Comparison of ENCODE assay signal across 21 cellular contexts in genomic region chr9:114008667-114009410, GRCh38.
DNase-seq lines count a peak whose midpoint lies in the region; ATAC-seq and TF ChIP-seq lines count a peak whose summit lies in the region.
"Had no signal": no experiment of that assay in that cellular context is flagged by ENCODE, and none has a peak within 500 bp of the region (broad histone marks: within the 10 kb centered on the region; RNA-seq: fewer than 3 reads in every experiment).

No MANE protein-coding gene starts in this region.

- H3K27ac ChIP-seq in coronary artery (no peak overlapping the region), ovary (no peak overlapping the region)
- H3K27ac ChIP-seq: ascending aorta, colonic mucosa, PC-9, psoas muscle had no signal

- H3K4me3 Mint-ChIP-seq in natural killer cell (no peak overlapping the region), HFFc6 (no peak overlapping the region)
- no peak overlapping the region for H3K4me3 Mint-ChIP-seq in natural killer cell treated with Interleukin-12 subunit alpha and Interleukin-12 subunit beta and Interleukin-15 and Interleukin-18, amount 100 ng/mL, for 72 hours
- H3K4me3 Mint-ChIP-seq in activated T-helper 17 cell treated with anti-CD3 and anti-CD28 coated beads, Interleukin-2, amount 50 U/mL, for 72 hours = no peak overlapping the region
- H3K4me3 Mint-ChIP-seq: CD8-positive, alpha-beta memory T cell; naive thymus-derived CD8-positive, alpha-beta T cell had no signal

- H3K27me3 Mint-ChIP-seq in natural killer cell (ENCODE audit: low read depth in 2 of 2) (no peaks in the 10 kb centered on the region), HFFc6 (ENCODE audit: insufficient read depth) (peaks cover 5% of the 10 kb centered on the region)
- no peaks in the 10 kb centered on the region for H3K27me3 Mint-ChIP-seq in natural killer cell treated with Interleukin-12 subunit alpha and Interleukin-12 subunit beta and Interleukin-15 and Interleukin-18, amount 100 ng/mL, for 72 hours
- no peaks in the 10 kb centered on the region for H3K27me3 Mint-ChIP-seq in activated T-helper 17 cell treated with anti-CD3 and anti-CD28 coated beads, Interleukin-2, amount 50 U/mL, for 72 hours
- H3K27me3 Mint-ChIP-seq: naive thymus-derived CD8-positive, alpha-beta T cell had no signal

- H3K4me3 ChIP-seq in coronary artery (no peak overlapping the region), ovary (no peak overlapping the region), mucosa of descending colon (no peak overlapping the region)
- H3K4me3 ChIP-seq: ascending aorta, colonic mucosa, PC-9, psoas muscle had no signal

- H3K27me3 ChIP-seq in ovary = no peaks in the 10 kb centered on the region
- H3K27me3 ChIP-seq: ascending aorta, colonic mucosa had no signal

- H3K9me3 Mint-ChIP-seq in natural killer cell (no peaks in the 10 kb centered on the region), HFFc6 (no peaks in the 10 kb centered on the region)
- H3K9me3 Mint-ChIP-seq in natural killer cell treated with Interleukin-12 subunit alpha and Interleukin-12 subunit beta and Interleukin-15 and Interleukin-18, amount 100 ng/mL, for 72 hours = no peaks in the 10 kb centered on the region
- H3K9me3 Mint-ChIP-seq in activated T-helper 17 cell treated with anti-CD3 and anti-CD28 coated beads, Interleukin-2, amount 50 U/mL, for 72 hours = no peaks in the 10 kb centered on the region

- DNase-seq in natural killer cell (peak; percentile 7), coronary artery (ENCODE audit: low spot score) (peak; percentile 53), ovary (peak in 4 of 5 donors; percentile 4 to 26 (median 6)), mucosa of descending colon (no peak), HFFc6 (no peak), DMS53 treated with DMSO at 0.1 percent for 48 hours (lab: John Stamatoyannopoulos, UW; ENCODE audit: unreplicated experiment) (no peak)
- DNase-seq in natural killer cell treated with Interleukin-12 subunit alpha and Interleukin-12 subunit beta and Interleukin-15 and Interleukin-18, amount 100 ng/mL, for 72 hours (ENCODE audit: low spot score) = no peak
- DNase-seq: activated naive CD4-positive, alpha-beta T cell treated with Interleukin-2 at 50 U/mL for 16 hours; colonic mucosa; DND-41; foreskin fibroblast; HCEC 1CT; hippocampal formation; MM.1S; NCI-H82; PC-9; psoas muscle had no signal

- H3K9me3 ChIP-seq in ovary = no peaks in the 10 kb centered on the region
- H3K9me3 ChIP-seq in mucosa of descending colon = no peaks in the 10 kb centered on the region
- H3K9me3 ChIP-seq: ascending aorta, colonic mucosa, psoas muscle had no signal

- H3K27ac Mint-ChIP-seq in natural killer cell (no peak overlapping the region), HFFc6 (no peak overlapping the region)
- H3K27ac Mint-ChIP-seq in natural killer cell treated with Interleukin-12 subunit alpha and Interleukin-12 subunit beta and Interleukin-15 and Interleukin-18, amount 100 ng/mL, for 72 hours = no peak overlapping the region
- no peak overlapping the region for H3K27ac Mint-ChIP-seq in activated T-helper 17 cell treated with anti-CD3 and anti-CD28 coated beads, Interleukin-2, amount 50 U/mL, for 72 hours
- H3K27ac Mint-ChIP-seq: CD8-positive, alpha-beta memory T cell; naive thymus-derived CD8-positive, alpha-beta T cell had no signal

- H3K36me3 ChIP-seq in ovary (no peaks in the 10 kb centered on the region), mucosa of descending colon (ENCODE audit: low read depth) (no peaks in the 10 kb centered on the region)
- H3K36me3 ChIP-seq: colonic mucosa had no signal

- no peak for ATAC-seq in natural killer cell
- ATAC-seq in natural killer cell treated with Interleukin-12 subunit alpha and Interleukin-12 subunit beta and Interleukin-15 and Interleukin-18, amount 100 ng/mL, for 72 hours = no peak
- ATAC-seq in mucosa of descending colon = no peak
- ATAC-seq in activated T-helper 17 cell treated with anti-CD3 and anti-CD28 coated beads, Interleukin-2, amount 50 U/mL, for 72 hours (replicated peaks) = no peak
- ATAC-seq: naive thymus-derived CD8-positive, alpha-beta T cell; psoas muscle had no signal

- TF ChIP-seq EP300 in ovary (IDR thresholded peaks at IDR 0.05) = no peak

- WGBS in ovary, 3 donors = 86 to 90% (median 88%) methylated on average over 9 of the region's 9 CpGs

- H3K36me3 Mint-ChIP-seq in natural killer cell = no peaks in the 10 kb centered on the region
- peaks cover 5% of the 10 kb centered on the region for H3K36me3 Mint-ChIP-seq in natural killer cell treated with Interleukin-12 subunit alpha and Interleukin-12 subunit beta and Interleukin-15 and Interleukin-18, amount 100 ng/mL, for 72 hours
- peaks cover 31% of the 10 kb centered on the region for H3K36me3 Mint-ChIP-seq in HFFc6 (ENCODE audit: low read depth)
- no peaks in the 10 kb centered on the region for H3K36me3 Mint-ChIP-seq in activated T-helper 17 cell treated with anti-CD3 and anti-CD28 coated beads, Interleukin-2, amount 50 U/mL, for 72 hours (ENCODE audit: low read depth)

- TF ChIP-seq POLR2A in ovary (IDR thresholded peaks at IDR 0.05) = no peak

- no peak for TF ChIP-seq CTCF in natural killer cell (IDR thresholded peaks at IDR 0.05)
- TF ChIP-seq CTCF in coronary artery (IDR thresholded peaks at IDR 0.05) = no peak
- TF ChIP-seq CTCF in ovary (IDR thresholded peaks at IDR 0.05) = no peak
- TF ChIP-seq CTCF in mucosa of descending colon (IDR thresholded peaks at IDR 0.05) = no peak
- TF ChIP-seq CTCF in HFFc6 (IDR thresholded peaks at IDR 0.05) = no peak

- intact Hi-C loops in natural killer cell (cut with micrococcal nuclease) = no loop called here
- intact Hi-C loops in ovary (cut with DNase I) = no loop called here
- intact Hi-C loops in mucosa of descending colon (cut with DNase I, micrococcal nuclease) = no loop called here

- H3K4me1 Mint-ChIP-seq in natural killer cell = no peaks in the 10 kb centered on the region
- no peaks in the 10 kb centered on the region for H3K4me1 Mint-ChIP-seq in natural killer cell treated with Interleukin-12 subunit alpha and Interleukin-12 subunit beta and Interleukin-15 and Interleukin-18, amount 100 ng/mL, for 72 hours (ENCODE audit: low read depth in 2 of 2)
- H3K4me1 Mint-ChIP-seq in HFFc6 (ENCODE audit: low read depth) = no peaks in the 10 kb centered on the region
- no peaks in the 10 kb centered on the region for H3K4me1 Mint-ChIP-seq in activated T-helper 17 cell treated with anti-CD3 and anti-CD28 coated beads, Interleukin-2, amount 50 U/mL, for 72 hours
- H3K4me1 Mint-ChIP-seq: CD8-positive, alpha-beta memory T cell; naive thymus-derived CD8-positive, alpha-beta T cell had no signal

- H3K4me1 ChIP-seq in ovary (ENCODE audit: insufficient read depth) (no peaks in the 10 kb centered on the region), mucosa of descending colon (ENCODE audit: low read depth) (no peaks in the 10 kb centered on the region)
- H3K4me1 ChIP-seq: colonic mucosa, psoas muscle had no signal

Comparison
In these comparisons a context has a peak if more than half of its experiments do, and no peak if none do; other contexts are left out.
1. DNase-seq: peak in natural killer cell (single experiment), coronary artery (single experiment) and ovary (4 of 5); none in natural killer cell treated with Interleukin-12 subunit alpha and Interleukin-12 subunit beta and Interleukin-15 and Interleukin-18, amount 100 ng/mL, for 72 hours (single experiment), mucosa of descending colon (0 of 3), HFFc6 (single experiment) and DMS53 treated with DMSO at 0.1 percent for 48 hours (single experiment).